ENCODE assay signal across 10 cellular contexts in genomic region chr7:29035044-29035740, GRCh38.
DNase-seq lines count a peak whose midpoint lies in the region; ATAC-seq, FAIRE-seq and TF ChIP-seq lines count a peak whose summit lies in the region.
"Had no signal": no experiment of that assay in that cellular context is flagged by ENCODE, and none has a peak within 500 bp of the region (broad histone marks: within the 10 kb centered on the region; RNA-seq: fewer than 3 reads in every experiment).

No MANE protein-coding gene starts in this region.

- DNase-seq in A549 (ENCODE audit: low read depth in 1 of 2, low spot score in 1 of 2) (peak; percentile 19 to 28), HTR-8/SVneo (ENCODE audit: insufficient read length, low spot score) (peak; percentile 38), amniotic epithelial cell (ENCODE audit: low read depth) (peak; percentile 77), kidney epithelial cell (ENCODE audit: low read depth) (peak; percentile 82), DMS153 (lab: John Stamatoyannopoulos, UW) (no peak), OCI-M1 (lab: John Stamatoyannopoulos, UW) (no peak)
- DNase-seq: activated CD4-positive, CD25-positive, alpha-beta regulatory T cell treated with anti-CD3 and anti-CD28 coated beads, Interleukin-2, amount 50 U/mL, for 72 hours; NCI-H1694 treated with DMSO at 0.1 percent for 48 hours had no signal

- no peaks in the 10 kb centered on the region for H3K27me3 ChIP-seq in kidney epithelial cell (ENCODE audit: control insufficient read depth, insufficient read depth, low read length)

- H3K36me3 ChIP-seq in kidney epithelial cell (ENCODE audit: control insufficient read depth, insufficient read depth, low read length), result no peaks in the 10 kb centered on the region

- H3K9me3 ChIP-seq in A549, result no peaks in the 10 kb centered on the region

- POLR2A ChIA-PET in A549 (lab: Yijun Ruan, JAX), result no interaction called here

- H3K4me2 ChIP-seq in A549, result no peak overlapping the region

- WGBS in A549 (ENCODE audit: missing lambda C conversion rate), result 24% methylated on average over 8 of the region's 8 CpGs

- H3K4me1 ChIP-seq in A549, result no peaks in the 10 kb centered on the region

- no peak for TF ChIP-seq POLR2A in A549 (IDR thresholded peaks at IDR 0.05; ENCODE audit: low read length)

- H3K27ac ChIP-seq in A549, result no peak overlapping the region

- FAIRE-seq in A549 (lab: Jason Lieb, UNC) (no peak), HTR-8/SVneo (lab: Jason Lieb, UNC) (no peak)

- CTCF ChIA-PET in A549 (lab: Yijun Ruan, JAX), result interaction anchor here (0.6 to 1.0 kb wide), 2 partner anchors 22 to 72 kb away, joined by 3 read pairs; no protein-coding TSS in a partner anchor

- ATAC-seq in A549 (peak; percentile 43 to 87; a peak in 5 of 6 replicates), HG03521 (IDR thresholded peaks at IDR 0.05; ENCODE audit: unreplicated experiment) (no peak), GM19351 (IDR thresholded peaks at IDR 0.05; ENCODE audit: unreplicated experiment) (no peak)

- TF ChIP-seq EP300 in A549 (IDR thresholded peaks at IDR 0.05), result no peak

- no peak for TF ChIP-seq CTCF in A549 (IDR thresholded peaks at IDR 0.05)
- TF ChIP-seq CTCF in kidney epithelial cell (IDR thresholded peaks at IDR 0.05; ENCODE audit: insufficient read depth, low read length, poor library complexity, severe bottlenecking), result no peak

- no peak for TF ChIP-seq RAD21 in A549 (conservative IDR thresholded peaks at IDR 0.05 in 1 of 2, IDR thresholded peaks at IDR 0.05 in 1 of 2)

- H3K4me3 ChIP-seq in A549 (no peak overlapping the region), kidney epithelial cell (ENCODE audit: low read depth, low read length) (no peak overlapping the region)

TF ChIP-seq in A549, 52 proteins besides CTCF, POLR2A, EP300 and RAD21:
- no peak for TF ChIP-seq RARB (CRISPR knock-in tag; IDR thresholded peaks at IDR 0.05)

Comparison
In these comparisons a context has a peak if more than half of its experiments do, and no peak if none do; other contexts are left out.
1. ATAC-seq: peak in A549 (2 of 2); none in HG03521 (single experiment) and GM19351 (single experiment).
2. DNase-seq: peak in A549 (2 of 2), HTR-8/SVneo (single experiment), amniotic epithelial cell (single experiment) and kidney epithelial cell (single experiment); none in DMS153 (single experiment) and OCI-M1 (single experiment).